Comparison of ENCODE assay signal across 9 cellular contexts in the genomic region with DNA sequence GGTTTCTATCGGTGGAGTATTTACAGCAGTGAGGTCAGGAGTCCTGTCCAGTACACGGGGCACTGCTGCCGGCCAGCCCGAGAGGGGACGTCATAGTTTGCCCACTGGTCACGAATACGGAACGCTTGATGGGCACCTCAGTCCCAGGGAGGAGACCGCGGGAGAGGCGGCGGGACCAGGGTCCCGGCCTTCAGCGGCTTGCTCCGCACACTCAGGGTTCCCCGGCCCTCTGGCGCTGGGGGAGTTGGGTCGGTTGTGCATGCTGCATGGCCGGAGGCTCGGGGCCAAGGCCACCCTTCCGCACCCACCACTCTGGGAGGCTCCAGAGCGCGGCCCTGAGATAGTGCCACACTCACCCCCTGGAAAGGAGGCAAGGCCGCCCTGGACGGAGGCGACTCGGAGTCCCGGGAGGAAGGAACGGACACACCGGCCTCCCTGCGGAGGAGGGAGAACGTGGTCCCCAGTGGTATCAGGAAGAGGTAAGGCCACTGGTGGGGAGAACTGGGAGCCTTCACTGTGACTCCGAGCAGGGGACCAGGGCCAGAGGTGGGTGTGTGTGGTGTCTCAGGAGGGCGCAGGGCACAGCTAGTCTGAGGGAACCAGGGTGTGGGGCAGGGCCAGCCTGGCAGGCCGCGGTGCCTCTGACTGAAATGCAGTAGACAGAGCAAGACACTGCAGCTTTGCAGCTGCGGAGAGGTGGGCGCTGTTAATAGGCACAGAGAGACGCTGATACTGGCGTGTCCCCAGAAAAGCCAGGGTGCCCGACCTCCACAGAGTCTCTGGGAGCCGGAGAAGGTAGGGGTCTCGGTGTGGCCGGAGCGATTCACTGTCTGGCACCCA. TPM values are rescaled to one million over a fixed set of nuclear protein-coding genes. Genes with fewer than 3 reads are reported as not detected.
A peak's percentile ranks its signal among the peaks of the same experiment; 100 is the strongest.
DNase-seq lines count a peak whose midpoint lies in the region; ATAC-seq and TF ChIP-seq lines count a peak whose summit lies in the region.
"Had no signal": no experiment of that assay in that cellular context is flagged by ENCODE, and none has a peak within 500 bp of the region (broad histone marks: within the 10 kb centered on the region; RNA-seq: fewer than 3 reads in every experiment).

No MANE protein-coding gene starts in this region.

- H3K27me3 Mint-ChIP-seq in natural killer cell treated with Interleukin-12 subunit alpha and Interleukin-12 subunit beta and Interleukin-15 and Interleukin-18, amount 100 ng/mL, for 72 hours: peaks cover 6 to 22% of the 10 kb centered on the region in 2 donors

- peaks cover 17% of the 10 kb centered on the region for H3K4me1 ChIP-seq in OCI-LY1 (ENCODE audit: insufficient read depth, low read length, severe bottlenecking)
- H3K4me1 ChIP-seq in endocrine pancreas (ENCODE audit: control insufficient read depth, insufficient read depth, low read length): no peaks in the 10 kb centered on the region

- peak overlapping the region; percentile 92; the same call in 1 of the 2 replicates for H3K4me2 ChIP-seq in OCI-LY1 (ENCODE audit: low read length)

- H2AFZ ChIP-seq in OCI-LY1 (ENCODE audit: low read length): no peak overlapping the region

- H3K36me3 ChIP-seq in OCI-LY1 (ENCODE audit: insufficient read depth, low read length): no peaks in the 10 kb centered on the region
- no peaks in the 10 kb centered on the region for H3K36me3 ChIP-seq in endocrine pancreas (ENCODE audit: control insufficient read depth, insufficient read depth, low read length)

- no peaks in the 10 kb centered on the region for H3K9me3 ChIP-seq in OCI-LY1 (ENCODE audit: low read length)
- no peaks in the 10 kb centered on the region for H3K9me3 ChIP-seq in endocrine pancreas (ENCODE audit: control insufficient read depth, low read length)

- no peaks in the 10 kb centered on the region for H3K79me2 ChIP-seq in OCI-LY1 (ENCODE audit: insufficient read depth, low read length)

- H3K9me2 ChIP-seq in OCI-LY1 (ENCODE audit: low read depth, low read length): no peaks in the 10 kb centered on the region

- H3K9ac ChIP-seq in OCI-LY1 (ENCODE audit: low read length) (peak overlapping the region; percentile 69; the same call in 1 of the 2 replicates), endocrine pancreas (ENCODE audit: control insufficient read depth, insufficient read depth, low read length) (peak overlapping the region; percentile 49)

- no peak for TF ChIP-seq CTCF in OCI-LY1 (IDR thresholded peaks at IDR 0.05; ENCODE audit: low read length)

- peaks cover 0 to 9% of the 10 kb centered on the region in 2 donors for H3K4me1 Mint-ChIP-seq in natural killer cell treated with Interleukin-12 subunit alpha and Interleukin-12 subunit beta and Interleukin-15 and Interleukin-18, amount 100 ng/mL, for 72 hours (ENCODE audit: low read depth in 2 of 2)

- H3F3A ChIP-seq in OCI-LY1 (ENCODE audit: insufficient read depth, low read length): 0 out of 2 replicates have a peak, but pooled peaks cover 3% of the 10 kb centered on the region

- H3K4me3 ChIP-seq in OCI-LY1 (ENCODE audit: low read depth, low read length, poor library complexity, severe bottlenecking): peak overlapping the region; percentile 71
- H3K4me3 ChIP-seq in endocrine pancreas (ENCODE audit: control insufficient read depth, insufficient read depth, low read length): no peak overlapping the region

- H3K4me3 Mint-ChIP-seq in natural killer cell treated with Interleukin-12 subunit alpha and Interleukin-12 subunit beta and Interleukin-15 and Interleukin-18, amount 100 ng/mL, for 72 hours: peak overlapping the region; percentile 78

- peak; percentile 0 for ATAC-seq in GM18909 (IDR thresholded peaks at IDR 0.05; ENCODE audit: poor library complexity, unreplicated experiment)
- no peak for ATAC-seq in natural killer cell treated with Interleukin-12 subunit alpha and Interleukin-12 subunit beta and Interleukin-15 and Interleukin-18, amount 100 ng/mL, for 72 hours

- H4K20me1 ChIP-seq in OCI-LY1 (ENCODE audit: insufficient read depth, low read length): no peaks in the 10 kb centered on the region

- H3K27me3 ChIP-seq in OCI-LY1 (ENCODE audit: insufficient read depth, low read length) (0 out of 2 replicates have a peak, but pooled peaks cover 7% of the 10 kb centered on the region), endocrine pancreas (ENCODE audit: control insufficient read depth, insufficient read depth, low read length) (no peaks in the 10 kb centered on the region)

- H3K36me3 Mint-ChIP-seq in natural killer cell treated with Interleukin-12 subunit alpha and Interleukin-12 subunit beta and Interleukin-15 and Interleukin-18, amount 100 ng/mL, for 72 hours: peaks cover 6% of the 10 kb centered on the region

- no peak for DNase-seq in natural killer cell treated with Interleukin-12 subunit alpha and Interleukin-12 subunit beta and Interleukin-15 and Interleukin-18, amount 100 ng/mL, for 72 hours (ENCODE audit: low spot score)
- no peak for DNase-seq in activated gamma-delta T cell treated with Interleukin-2 at 50 U/mL for 16 hours
- no peak for DNase-seq in stimulated activated CD4-positive, alpha-beta T cell treated with anti-CD3 and anti-CD28 coated beads, Interleukin-4, amount 100 ng/mL, for 4 hours
- no peak for DNase-seq in AG08395 (ENCODE audit: low spot score)
- DNase-seq in UCSD-AML1 (lab: John Stamatoyannopoulos, UW; ENCODE audit: unreplicated experiment): no peak

- H3K9me3 Mint-ChIP-seq in natural killer cell treated with Interleukin-12 subunit alpha and Interleukin-12 subunit beta and Interleukin-15 and Interleukin-18, amount 100 ng/mL, for 72 hours: no peaks in the 10 kb centered on the region

- peak overlapping the region in 1 of 2 donors; percentile 27 for H3K27ac Mint-ChIP-seq in natural killer cell treated with Interleukin-12 subunit alpha and Interleukin-12 subunit beta and Interleukin-15 and Interleukin-18, amount 100 ng/mL, for 72 hours

- H3K27ac ChIP-seq in OCI-LY1 (ENCODE audit: low read depth, low read length, poor library complexity, severe bottlenecking): no peak overlapping the region

RNA-seq across cellular contexts. Expression of gene PRSS38, which starts 28.6 kb away (rescaled TPM):
- not detected for total RNA-seq in natural killer cell treated with Interleukin-12 subunit alpha and Interleukin-12 subunit beta and Interleukin-15 and Interleukin-18, amount 100 ng/mL, for 72 hours
- total RNA-seq: activated CD8-positive, alpha-beta memory T cell treated with anti-CD3 and anti-CD28 coated beads for 36 hours had no signal

RNA-seq across cellular contexts. Expression of gene SNAP47, which starts 51.7 kb away (rescaled TPM):
- 10 to 100 TPM; 23.5 to 32.5 TPM for total RNA-seq in natural killer cell treated with Interleukin-12 subunit alpha and Interleukin-12 subunit beta and Interleukin-15 and Interleukin-18, amount 100 ng/mL, for 72 hours

RNA-seq across cellular contexts. Expression of gene JMJD4, which starts 51.8 kb away (rescaled TPM):
- total RNA-seq in natural killer cell treated with Interleukin-12 subunit alpha and Interleukin-12 subunit beta and Interleukin-15 and Interleukin-18, amount 100 ng/mL, for 72 hours: 10 to 100 TPM; 17.3 to 34.0 TPM
